23 cellular contexts compared by ENCODE assay signal in genomic region chr15:35979608-35980007, GRCh38.
DNase-seq lines count a peak whose midpoint lies in the region; ATAC-seq and TF ChIP-seq lines count a peak whose summit lies in the region.
"Had no signal": no experiment of that assay in that cellular context is flagged by ENCODE, and none has a peak within 500 bp of the region (broad histone marks: within the 10 kb centered on the region; RNA-seq: fewer than 3 reads in every experiment).

No MANE protein-coding gene starts in this region.

- TF ChIP-seq CTCF in choroid plexus epithelial cell (conservative IDR thresholded peaks at IDR 0.05; ENCODE audit: low read depth, low read length) (no peak), PC-9 (conservative IDR thresholded peaks at IDR 0.05) (no peak)

- H3K36me3 ChIP-seq in neuronal stem cell (replicated peaks in 1 of 2; ENCODE audit: control insufficient read depth in 2 of 2, insufficient read depth in 2 of 2, low read length in 2 of 2) (no peaks in the 10 kb centered on the region), PC-9 (ENCODE audit: low read depth) (no peaks in the 10 kb centered on the region)
- H3K36me3 ChIP-seq: BLaER1 treated with 17β-estradiol and CSF1 and Interleukin-3, amounts not matched to agents 10 nM and 100 nM; SJCRH30 had no signal

- H4K20me1 ChIP-seq in PC-9 (ENCODE audit: insufficient read depth) = no peaks in the 10 kb centered on the region
- H4K20me1 ChIP-seq: BLaER1 treated with 17β-estradiol and CSF1 and Interleukin-3, amounts not matched to agents 10 nM and 100 nM had no signal

- H3K79me2 ChIP-seq in PC-9 (ENCODE audit: low read depth) = no peaks in the 10 kb centered on the region

- no peaks in the 10 kb centered on the region for H3K9me3 ChIP-seq in neuronal stem cell (replicated peaks in 1 of 2; ENCODE audit: control insufficient read depth in 2 of 2, insufficient read depth in 1 of 2, low read depth in 1 of 2, low read length in 2 of 2)
- H3K9me3 ChIP-seq in PC-9 (ENCODE audit: insufficient read depth, low read depth) = no peaks in the 10 kb centered on the region
- H3K9me3 ChIP-seq: BLaER1 treated with 17β-estradiol and CSF1 and Interleukin-3, amounts not matched to agents 10 nM and 100 nM; Caco-2; SJCRH30 had no signal

- H2AK5ac ChIP-seq in neuronal stem cell (ENCODE audit: low read depth, low read length) = no peak overlapping the region

- no peak overlapping the region for H3K23ac ChIP-seq in neuronal stem cell (ENCODE audit: low read depth, low read length, poor library complexity)

- H3K4me1 ChIP-seq in neuronal stem cell (ENCODE audit: control insufficient read depth in 2 of 2, insufficient read depth in 1 of 2, low read depth in 1 of 2, low read length in 2 of 2) = no peaks in the 10 kb centered on the region
- H3K4me1 ChIP-seq in PC-9 (replicated peaks; ENCODE audit: insufficient read depth) = no peaks in the 10 kb centered on the region
- H3K4me1 ChIP-seq: BLaER1 treated with 17β-estradiol and CSF1 and Interleukin-3, amounts not matched to agents 10 nM and 100 nM; Caco-2; SJCRH30 had no signal

- peak overlapping the region; percentile 29 for H2AFZ ChIP-seq in neuronal stem cell (ENCODE audit: low read length)
- no peak overlapping the region for H2AFZ ChIP-seq in PC-9

- no peak overlapping the region for H2BK5ac ChIP-seq in neuronal stem cell (ENCODE audit: low read length)

- H3K4me3 ChIP-seq in choroid plexus epithelial cell (ENCODE audit: low read depth, low read length) = no peak overlapping the region
- H3K4me3 ChIP-seq in neuronal stem cell (ENCODE audit: low read length in 2 of 2) = no peak overlapping the region
- H3K4me3 ChIP-seq in PC-9 = no peak overlapping the region
- H3K4me3 ChIP-seq: BLaER1 treated with 17β-estradiol and CSF1 and Interleukin-3, amounts not matched to agents 10 nM and 100 nM; SJCRH30 had no signal

- H3K27ac ChIP-seq in neuronal stem cell (replicated peaks; ENCODE audit: low read length) = no peak overlapping the region
- H3K27ac ChIP-seq in PC-9 = no peak overlapping the region
- H3K27ac ChIP-seq: 22Rv1; BLaER1 treated with 17β-estradiol and CSF1 and Interleukin-3, amounts not matched to agents 10 nM and 100 nM; SJCRH30 had no signal

- no peak overlapping the region for H4K8ac ChIP-seq in neuronal stem cell (ENCODE audit: low read depth, low read length)

- no CpG with 5 or more reads among the region's 2 CpGs for WGBS in neuronal stem cell (ENCODE audit: extremely low coverage in 2 of 2, insufficient read length in 2 of 2, insufficient replicate concordance in 1 of 2), 2 donors

- intact Hi-C loops in PC-9 (cut with micrococcal nuclease; ENCODE audit: unreplicated experiment) = no loop called here

- no peak overlapping the region for H2BK12ac ChIP-seq in neuronal stem cell (ENCODE audit: low read length)

- no peaks in the 10 kb centered on the region for H3K27me3 ChIP-seq in neuronal stem cell (ENCODE audit: control insufficient read depth in 3 of 3, insufficient read depth in 3 of 3, low read depth in 1 of 3, low read length in 3 of 3)
- H3K27me3 ChIP-seq in PC-9 (ENCODE audit: insufficient read depth, low read depth) = no peaks in the 10 kb centered on the region
- H3K27me3 ChIP-seq: BLaER1 treated with 17β-estradiol and CSF1 and Interleukin-3, amounts not matched to agents 10 nM and 100 nM had no signal

- no peak overlapping the region for H4K91ac ChIP-seq in neuronal stem cell (ENCODE audit: low read depth, low read length, poor library complexity)

- H3K9me2 ChIP-seq in PC-9 (ENCODE audit: insufficient read depth) = no peaks in the 10 kb centered on the region

- no peak overlapping the region for H3K18ac ChIP-seq in neuronal stem cell (ENCODE audit: low read length)

- H2BK15ac ChIP-seq in neuronal stem cell (ENCODE audit: low read length) = no peak overlapping the region

- no peak overlapping the region for H3K9ac ChIP-seq in neuronal stem cell (ENCODE audit: low read depth, low read length, poor library complexity)
- H3K9ac ChIP-seq: BLaER1 treated with 17β-estradiol and CSF1 and Interleukin-3, amounts not matched to agents 10 nM and 100 nM had no signal

- BruUV-seq in PC-9 (replicated peaks; lab: Mats Ljungman, UMichigan) = no TSS peak

- DNase-seq in DMS53 (lab: John Stamatoyannopoulos, UW) = peak; percentile 3
- DNase-seq in DMS53 treated with DMSO at 0.1 percent for 48 hours (lab: John Stamatoyannopoulos, UW; ENCODE audit: unreplicated experiment) = no peak
- peak; percentile 38 for DNase-seq in choroid plexus epithelial cell (ENCODE audit: low read depth)
- DNase-seq in left kidney (ENCODE audit: low read depth, low spot score) = peak; percentile 81
- DNase-seq in neuronal stem cell (ENCODE audit: low spot score) = no peak
- no peak for DNase-seq in GF-D8 (lab: John Stamatoyannopoulos, UW)
- no peak for DNase-seq in PC-9
- DNase-seq: ACHN; Caco-2; CD4-positive, alpha-beta memory T cell; GDM1; KBM-7; MM.1S; NCI-H1092; NCI-H1436 treated with DMSO at 0.1 percent for 48 hours; NCI-H2029; NCI-H2171; NCI-H345; NCI-H82 had no signal

- no peak for ATAC-seq in HG02642 (IDR thresholded peaks at IDR 0.05; ENCODE audit: poor library complexity, unreplicated experiment)

- H3K14ac ChIP-seq in neuronal stem cell (ENCODE audit: low read length) = no peak overlapping the region

- no peak overlapping the region for H2BK120ac ChIP-seq in neuronal stem cell (ENCODE audit: low read depth, low read length)

- no peak overlapping the region for H3K4ac ChIP-seq in neuronal stem cell (ENCODE audit: low read length)

- POLR2A ChIA-PET in PC-9 (lab: Charles Lee; ENCODE audit: unreplicated experiment) = no interaction called here

- H3K79me1 ChIP-seq in neuronal stem cell (ENCODE audit: low read depth, low read length) = no peaks in the 10 kb centered on the region

- CTCF ChIA-PET in PC-9 (lab: Charles Lee) = interaction anchor here (0.7 kb wide), 1 partner anchor 122 kb away, joined by 4 read pairs; no protein-coding TSS in a partner anchor

- no peak overlapping the region for H3K4me2 ChIP-seq in neuronal stem cell (ENCODE audit: insufficient read depth, low read length, poor library complexity, severe bottlenecking)
- H3K4me2 ChIP-seq in PC-9 = no peak overlapping the region
- H3K4me2 ChIP-seq: BLaER1 treated with 17β-estradiol and CSF1 and Interleukin-3, amounts not matched to agents 10 nM and 100 nM had no signal

- H3F3A ChIP-seq in PC-9 (ENCODE audit: insufficient read depth, low read depth) = no peaks in the 10 kb centered on the region

Comparison
In these comparisons a context has a peak if more than half of its experiments do, and no peak if none do; other contexts are left out.
1. DNase-seq: peak in DMS53 (single experiment), choroid plexus epithelial cell (single experiment) and left kidney (single experiment); none in DMS53 treated with DMSO at 0.1 percent for 48 hours (single experiment), neuronal stem cell (single experiment), GF-D8 (single experiment) and PC-9 (0 of 2).